ENCODE assay signal across 10 cellular contexts in genomic region chr3:105791919-105792786, GRCh38.
DNase-seq lines count a peak whose midpoint lies in the region; ATAC-seq and TF ChIP-seq lines count a peak whose summit lies in the region.
"Had no signal": no experiment of that assay in that cellular context is flagged by ENCODE, and none has a peak within 500 bp of the region (broad histone marks: within the 10 kb centered on the region; RNA-seq: fewer than 3 reads in every experiment).

No MANE protein-coding gene starts in this region.

- H3K9me3 ChIP-seq in left lung, result no peaks in the 10 kb centered on the region
- H3K9me3 ChIP-seq in thyroid gland, result no peaks in the 10 kb centered on the region

- WGBS in thyroid gland, 2 donors, result 73 to 76% methylated on average over 6 of the region's 6 CpGs

- intact Hi-C loops in left lung (cut with DNase I) (no loop called here), thyroid gland (cut with DNase I) (no loop called here)

- DNase-seq in SIG-M5 treated with dmso at 0.1 percent for 504 hours (lab: John Stamatoyannopoulos, UW; ENCODE audit: unreplicated experiment) (peak; percentile 41), SIG-M5 (lab: John Stamatoyannopoulos, UW) (no peak), astrocyte of the hippocampus (ENCODE audit: low read depth, low spot score) (peak; percentile 68), left lung (no peak), thyroid gland (peak; percentile 22 to 25), cerebellum (ENCODE audit: low spot score) (no peak), DMS 273 (lab: John Stamatoyannopoulos, UW; ENCODE audit: unreplicated experiment) (no peak)
- DNase-seq: activated naive CD4-positive, alpha-beta T cell treated with anti-CD3 and anti-CD28 coated beads, Interleukin-2, amount 10 ng/mL, durations not matched to agents 7 days and 5 days; NCI-H526 had no signal

- H3K27me3 ChIP-seq in left lung (no peaks in the 10 kb centered on the region), thyroid gland (no peaks in the 10 kb centered on the region)

- TF ChIP-seq CTCF in left lung (IDR thresholded peaks at IDR 0.05), result no peak
- no peak for TF ChIP-seq CTCF in thyroid gland (IDR thresholded peaks at IDR 0.05)

- TF ChIP-seq POLR2A in thyroid gland (IDR thresholded peaks at IDR 0.05), result no peak

- H3K27ac ChIP-seq in left lung, result peak overlapping the region in 1 of 2 donors; percentile 17
- peak overlapping the region in 2 of 3 donors; percentile 42 to 58 for H3K27ac ChIP-seq in thyroid gland

- H3K36me3 ChIP-seq in left lung, result no peaks in the 10 kb centered on the region
- H3K36me3 ChIP-seq in thyroid gland, result no peaks in the 10 kb centered on the region

- H3K4me3 ChIP-seq in left lung, result no peak overlapping the region
- H3K4me3 ChIP-seq in thyroid gland (replicated peaks in 1 of 3), result no peak overlapping the region

- H3K4me1 ChIP-seq in left lung (peaks cover 5 to 16% of the 10 kb centered on the region in 2 donors), thyroid gland (peaks cover 3 to 11% of the 10 kb centered on the region in 2 donors)

- ATAC-seq in left lung, result peak; percentile 81
- ATAC-seq in HG03571 (IDR thresholded peaks at IDR 0.05; ENCODE audit: unreplicated experiment), result no peak

Comparison
In these comparisons a context has a peak if more than half of its experiments do, and no peak if none do; other contexts are left out.
1. DNase-seq: peak in SIG-M5 treated with dmso at 0.1 percent for 504 hours (single experiment), astrocyte of the hippocampus (single experiment) and thyroid gland (2 of 2); none in SIG-M5 (single experiment), left lung (0 of 2), cerebellum (single experiment) and DMS 273 (single experiment).